Comparison of ENCODE assay signal across 7 cellular contexts in genomic region chr14:19337232-19338059, GRCh38.
DNase-seq lines count a peak whose midpoint lies in the region; ATAC-seq and TF ChIP-seq lines count a peak whose summit lies in the region.
"Not testable (repeated sequence)": the region's sequence is repeated elsewhere in the genome, so short reads cannot be mapped to it uniquely, and the experiment has no call there.

No MANE protein-coding gene starts in this region.

- DNase-seq in PC-3; activated T-cell treated with anti-CD3 and anti-CD28 coated beads, Interleukin-2, amount 50 U/mL, for 4 hours; heart left ventricle; right lobe of liver; sciatic nerve (ENCODE audit: low spot score): not testable (repeated sequence)

- WGBS in heart left ventricle, 4 donors, result 58% methylated on average over 3 of the region's 49 CpGs; no CpG with 5 or more reads in 3 of the 4 donors
- no CpG with 5 or more reads among the region's 49 CpGs for WGBS in right lobe of liver (ENCODE audit: insufficient coverage, low coverage, low lambda C conversion rate, missing lambda C conversion rate)

- not testable (repeated sequence) for H3K79me2 ChIP-seq in PC-3 (ENCODE audit: low read length)

- H3K4me1 ChIP-seq in PC-3 (ENCODE audit: insufficient read depth, low read length); heart left ventricle; right lobe of liver: not testable (repeated sequence)

- CTCF ChIA-PET in PC-3 (lab: Charles Lee), result not testable (repeated sequence)

- H3K9me2 ChIP-seq in PC-3 (replicated peaks; ENCODE audit: low read length), result not testable (repeated sequence)

- H3K4me2 ChIP-seq in PC-3 (ENCODE audit: low read length), result not testable (repeated sequence)

- H3K9ac ChIP-seq in PC-3 (ENCODE audit: low read length), result not testable (repeated sequence)

- not testable (repeated sequence) for H4K20me1 ChIP-seq in PC-3 (ENCODE audit: low read length)

- TF ChIP-seq CTCF in PC-3 (conservative IDR thresholded peaks at IDR 0.05; ENCODE audit: low read depth, low read length); heart left ventricle (IDR thresholded peaks at IDR 0.05); right lobe of liver (IDR thresholded peaks at IDR 0.05): not testable (repeated sequence)

- not testable (repeated sequence) for H3K4me3 ChIP-seq in PC-3 (ENCODE audit: low read length); heart left ventricle; right lobe of liver

- H3K36me3 ChIP-seq in PC-3 (ENCODE audit: low read depth, low read length); heart left ventricle; right lobe of liver: not testable (repeated sequence)

- H3K36me3 Mint-ChIP-seq in activated T-cell treated with anti-CD3 and anti-CD28 coated beads, Interleukin-2, amount 50 U/mL, for 4 hours (ENCODE audit: insufficient read depth), result not testable (repeated sequence)

- intact Hi-C loops in PC-3 (cut with micrococcal nuclease); heart left ventricle (cut with DNase I); right lobe of liver (cut with DNase I); sciatic nerve (cut with DNase I): not testable (repeated sequence)

- H3K9me3 ChIP-seq in PC-3 (ENCODE audit: low read length); heart left ventricle; right lobe of liver: not testable (repeated sequence)

- H3K4me3 Mint-ChIP-seq in activated T-cell treated with anti-CD3 and anti-CD28 coated beads, Interleukin-2, amount 50 U/mL, for 4 hours, result not testable (repeated sequence)

- not testable (repeated sequence) for H3F3A ChIP-seq in PC-3 (ENCODE audit: low read length, unreplicated experiment)

- not testable (repeated sequence) for H3K27me3 ChIP-seq in PC-3 (ENCODE audit: low read length); heart left ventricle; right lobe of liver

- not testable (repeated sequence) for H3K4me1 Mint-ChIP-seq in activated T-cell treated with anti-CD3 and anti-CD28 coated beads, Interleukin-2, amount 50 U/mL, for 4 hours (ENCODE audit: low read depth)

- H3K9me3 Mint-ChIP-seq in activated T-cell treated with anti-CD3 and anti-CD28 coated beads, Interleukin-2, amount 50 U/mL, for 4 hours, result not testable (repeated sequence)

- not testable (repeated sequence) for TF ChIP-seq POLR2A in heart left ventricle (IDR thresholded peaks at IDR 0.05); right lobe of liver (IDR thresholded peaks at IDR 0.05)

- not testable (repeated sequence) for BruUV-seq in PC-3 (replicated peaks; lab: Mats Ljungman, UMichigan)

- peak; percentile 68 for ATAC-seq in GM18907 (IDR thresholded peaks at IDR 0.05; ENCODE audit: unreplicated experiment)
- peak; percentile 65 for ATAC-seq in HG03439 (IDR thresholded peaks at IDR 0.05; ENCODE audit: unreplicated experiment)
- peak; percentile 95 for ATAC-seq in PC-3
- peak; percentile 41 to 46 for ATAC-seq in activated T-cell treated with anti-CD3 and anti-CD28 coated beads, Interleukin-2, amount 50 U/mL, for 4 hours
- ATAC-seq in heart left ventricle, result peak; percentile 55 to 92 (median 76)
- ATAC-seq in right lobe of liver, result peak; percentile 58 to 87 (median 73)
- peak; percentile 74 for ATAC-seq in sciatic nerve

- POLR2A ChIA-PET in PC-3 (lab: Charles Lee; ENCODE audit: unreplicated experiment), result not testable (repeated sequence)

- not testable (repeated sequence) for H2AFZ ChIP-seq in PC-3 (ENCODE audit: low read length)

- H3K27me3 Mint-ChIP-seq in activated T-cell treated with anti-CD3 and anti-CD28 coated beads, Interleukin-2, amount 50 U/mL, for 4 hours (ENCODE audit: low read depth), result not testable (repeated sequence)

- H3K27ac ChIP-seq in PC-3 (ENCODE audit: low read length); heart left ventricle; right lobe of liver: not testable (repeated sequence)

Comparison
In these comparisons a context has a peak if more than half of its experiments do, and no peak if none do; other contexts are left out.
1. ATAC-seq: peak in every context shown above with its lines; median percentile 95 in PC-3; 76 in heart left ventricle; 74 in sciatic nerve; 73 in right lobe of liver; 68 in GM18907; 65 in HG03439; 44 in activated T-cell treated with anti-CD3 and anti-CD28 coated beads, Interleukin-2, amount 50 U/mL, for 4 hours.